39 cellular contexts compared by ENCODE assay signal in the genomic region with DNA sequence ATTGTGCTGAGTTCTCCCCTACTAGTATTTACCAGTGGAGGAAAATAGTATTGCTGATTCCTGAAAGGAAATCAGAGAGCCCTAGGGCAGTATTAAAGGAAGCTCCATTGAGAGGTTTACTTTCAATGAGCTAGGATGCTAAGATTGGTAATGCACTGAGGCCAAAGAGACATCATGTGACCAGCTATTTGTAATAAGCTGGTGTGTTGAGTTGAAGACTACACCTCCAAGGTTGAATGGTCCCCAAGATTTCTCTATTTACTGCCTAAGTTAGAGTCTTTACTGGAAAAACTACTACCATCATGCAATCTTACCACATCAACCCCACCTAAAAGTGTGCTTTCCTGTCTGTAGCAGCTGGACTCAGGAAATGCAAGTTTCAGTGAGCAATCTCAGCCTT.
"Had no signal": no experiment of that assay in that cellular context is flagged by ENCODE, and none has a peak within 500 bp of the region (broad histone marks: within the 10 kb centered on the region; RNA-seq: fewer than 3 reads in every experiment).

No MANE protein-coding gene starts in this region.

- ATAC-seq: activated naive CD4-positive, alpha-beta T cell treated with anti-CD3 and anti-CD28 coated beads, Interleukin-2, amount 50 U/mL, for 72 hours; activated naive CD8-positive, alpha-beta T cell treated with anti-CD3 and anti-CD28 coated beads, Interleukin-2, amount 50 U/mL, for 24 hours; activated T-cell treated with anti-CD3 and anti-CD28 coated beads, Interleukin-2, amount 50 U/mL, for 4 hours; activated T-cell treated with anti-CD3 and anti-CD28 coated beads, Interleukin-2, amount 50 U/mL, for 72 hours; body of pancreas had no signal

- H3K9me3 ChIP-seq: adrenal gland, ascending aorta, body of pancreas, breast epithelium had no signal

- H3K4me1 ChIP-seq: adrenal gland, ascending aorta, body of pancreas, breast epithelium had no signal

- H3K4me3 ChIP-seq: adrenal gland, ascending aorta, body of pancreas, breast epithelium, cardiac muscle cell had no signal

- FAIRE-seq: astrocyte, bronchial epithelial cell had no signal

- DNase-seq: activated effector memory CD4-positive, alpha-beta T cell treated with anti-CD3 and anti-CD28 coated beads, Interleukin-2, amount 50 U/mL, for 16 hours; activated effector memory CD4-positive, alpha-beta T cell treated with Interleukin-2 at 50 U/mL for 16 hours; activated gamma-delta T cell; activated gamma-delta T cell treated with Interleukin-2 at 50 U/mL for 16 hours; activated naive CD4-positive, alpha-beta T cell; activated naive CD4-positive, alpha-beta T cell treated with anti-CD3 and anti-CD28 coated beads for 36 hours; activated naive CD4-positive, alpha-beta T cell treated with anti-CD3 and anti-CD28 coated beads, Interleukin-2, amount 10 ng/mL, durations not matched to agents 7 days and 5 days; activated naive CD4-positive, alpha-beta T cell treated with anti-CD3 and anti-CD28 coated beads, Interleukin-2, amount 50 U/mL, for 16 hours; activated naive CD4-positive, alpha-beta T cell treated with Interleukin-2 at 50 U/mL for 16 hours; activated naive CD8-positive, alpha-beta T cell treated with anti-CD3 and anti-CD28 coated beads for 36 hours; activated naive CD8-positive, alpha-beta T cell treated with anti-CD3 and anti-CD28 coated beads, Interleukin-2, amount 10 ng/mL, durations not matched to agents 7 days and 5 days; activated naive CD8-positive, alpha-beta T cell treated with anti-CD3 and anti-CD28 coated beads, Interleukin-2, amount 50 U/mL, for 24 hours; activated T-cell treated with anti-CD3 and anti-CD28 coated beads for 4 hours; activated T-cell treated with anti-CD3 and anti-CD28 coated beads, Interleukin-2, amount 50 U/mL, for 1 hour; activated T-cell treated with anti-CD3 and anti-CD28 coated beads, Interleukin-2, amount 50 U/mL, for 24 hours; activated T-cell treated with anti-CD3 and anti-CD28 coated beads, Interleukin-2, amount 50 U/mL, for 4 hours; activated T-cell treated with anti-CD3 and anti-CD28 coated beads, Interleukin-2, amount 50 U/mL, for 48 hours; activated T-cell treated with anti-CD3 and anti-CD28 coated beads, Interleukin-2, amount 50 U/mL, for 72 hours; adrenal gland; amniotic stem cell; amygdala; anterior cingulate cortex; aorta; body of pancreas; brain microvascular endothelial cell; caudate nucleus; cerebellar nuclear complex had no signal

- H3K9me3 Mint-ChIP-seq: activated naive CD4-positive, alpha-beta T cell treated with anti-CD3 and anti-CD28 coated beads for 36 hours; activated naive CD4-positive, alpha-beta T cell treated with anti-CD3 and anti-CD28 coated beads, Interleukin-2, amount 10 ng/mL, durations not matched to agents 7 days and 5 days; activated naive CD4-positive, alpha-beta T cell treated with anti-CD3 and anti-CD28 coated beads, Interleukin-2, amount 50 U/mL, for 24 hours; activated naive CD4-positive, alpha-beta T cell treated with anti-CD3 and anti-CD28 coated beads, Interleukin-2, amount 50 U/mL, for 72 hours; activated naive CD8-positive, alpha-beta T cell treated with anti-CD3 and anti-CD28 coated beads for 36 hours; activated naive CD8-positive, alpha-beta T cell treated with anti-CD3 and anti-CD28 coated beads, Interleukin-2, amount 10 ng/mL, durations not matched to agents 7 days and 5 days; activated naive CD8-positive, alpha-beta T cell treated with anti-CD3 and anti-CD28 coated beads, Interleukin-2, amount 50 U/mL, for 24 hours; activated T-cell treated with anti-CD3 and anti-CD28 coated beads, Interleukin-2, amount 50 U/mL, for 24 hours; activated T-cell treated with anti-CD3 and anti-CD28 coated beads, Interleukin-2, amount 50 U/mL, for 4 hours; activated T-cell treated with anti-CD3 and anti-CD28 coated beads, Interleukin-2, amount 50 U/mL, for 72 hours; activated T-helper 1 cell treated with anti-CD3 and anti-CD28 coated beads, Interleukin-12 subunit alpha, Interleukin-12 subunit beta, Interleukin-2, Interleukin-4 antibody, amounts not matched to agents 30 ng/mL and 10 ng/mL and 1 ng/mL, durations not matched to agents 14 hours and 24 hours and 36 hours; activated T-helper 2 cell treated with anti-CD3 and anti-CD28 coated beads, Interferon-gamma antibody, Interleukin-2, Interleukin-4, amounts not matched to agents 10 μg/mL and 5 μg/mL and 100 μg/mL, durations not matched to agents 14 hours and 24 hours and 36 hours; brain; central memory CD8-positive, alpha-beta T cell had no signal

- H3K27me3 Mint-ChIP-seq: activated naive CD4-positive, alpha-beta T cell treated with anti-CD3 and anti-CD28 coated beads, Interleukin-2, amount 10 ng/mL, durations not matched to agents 7 days and 5 days; activated naive CD8-positive, alpha-beta T cell; activated naive CD8-positive, alpha-beta T cell treated with anti-CD3 and anti-CD28 coated beads for 36 hours; activated naive CD8-positive, alpha-beta T cell treated with anti-CD3 and anti-CD28 coated beads, Interleukin-2, amount 50 U/mL, for 24 hours; brain; central memory CD8-positive, alpha-beta T cell had no signal

- H3K27ac ChIP-seq: adrenal gland, ascending aorta, body of pancreas, brain microvascular endothelial cell, breast epithelium, cardiac muscle cell had no signal

- H3K27ac Mint-ChIP-seq: activated naive CD4-positive, alpha-beta T cell treated with anti-CD3 and anti-CD28 coated beads for 36 hours; activated naive CD4-positive, alpha-beta T cell treated with anti-CD3 and anti-CD28 coated beads, Interleukin-2, amount 10 ng/mL, durations not matched to agents 7 days and 5 days; activated naive CD4-positive, alpha-beta T cell treated with anti-CD3 and anti-CD28 coated beads, Interleukin-2, amount 50 U/mL, for 24 hours; activated naive CD4-positive, alpha-beta T cell treated with anti-CD3 and anti-CD28 coated beads, Interleukin-2, amount 50 U/mL, for 72 hours; activated naive CD8-positive, alpha-beta T cell; activated naive CD8-positive, alpha-beta T cell treated with anti-CD3 and anti-CD28 coated beads for 36 hours; activated naive CD8-positive, alpha-beta T cell treated with anti-CD3 and anti-CD28 coated beads, Interleukin-2, amount 10 ng/mL, durations not matched to agents 7 days and 5 days; activated naive CD8-positive, alpha-beta T cell treated with anti-CD3 and anti-CD28 coated beads, Interleukin-2, amount 50 U/mL, for 24 hours; activated T-cell treated with anti-CD3 and anti-CD28 coated beads, Interleukin-2, amount 50 U/mL, for 24 hours; activated T-cell treated with anti-CD3 and anti-CD28 coated beads, Interleukin-2, amount 50 U/mL, for 72 hours; activated T-helper 1 cell treated with anti-CD3 and anti-CD28 coated beads, Interleukin-12 subunit alpha, Interleukin-12 subunit beta, Interleukin-2, Interleukin-4 antibody, amounts not matched to agents 30 ng/mL and 10 ng/mL and 1 ng/mL, durations not matched to agents 14 hours and 24 hours and 36 hours; activated T-helper 2 cell treated with anti-CD3 and anti-CD28 coated beads, Interferon-gamma antibody, Interleukin-2, Interleukin-4, amounts not matched to agents 10 μg/mL and 5 μg/mL and 100 μg/mL, durations not matched to agents 14 hours and 24 hours and 36 hours; brain had no signal

- H3K4me1 Mint-ChIP-seq: activated naive CD4-positive, alpha-beta T cell treated with anti-CD3 and anti-CD28 coated beads, Interleukin-2, amount 10 ng/mL, durations not matched to agents 7 days and 5 days; activated naive CD4-positive, alpha-beta T cell treated with anti-CD3 and anti-CD28 coated beads, Interleukin-2, amount 50 U/mL, for 24 hours; brain had no signal

- H3K36me3 ChIP-seq: adrenal gland, ascending aorta, brain microvascular endothelial cell, breast epithelium, cardiac muscle cell had no signal

- H3K27me3 ChIP-seq: adrenal gland, ascending aorta, body of pancreas, brain microvascular endothelial cell, breast epithelium, cardiac muscle cell had no signal

- H3K4me3 Mint-ChIP-seq: activated naive CD4-positive, alpha-beta T cell treated with anti-CD3 and anti-CD28 coated beads for 36 hours; activated naive CD4-positive, alpha-beta T cell treated with anti-CD3 and anti-CD28 coated beads, Interleukin-2, amount 10 ng/mL, durations not matched to agents 7 days and 5 days; activated naive CD4-positive, alpha-beta T cell treated with anti-CD3 and anti-CD28 coated beads, Interleukin-2, amount 50 U/mL, for 24 hours; activated naive CD8-positive, alpha-beta T cell; activated naive CD8-positive, alpha-beta T cell treated with anti-CD3 and anti-CD28 coated beads for 36 hours; activated naive CD8-positive, alpha-beta T cell treated with anti-CD3 and anti-CD28 coated beads, Interleukin-2, amount 10 ng/mL, durations not matched to agents 7 days and 5 days; activated naive CD8-positive, alpha-beta T cell treated with anti-CD3 and anti-CD28 coated beads, Interleukin-2, amount 50 U/mL, for 24 hours; activated T-cell treated with anti-CD3 and anti-CD28 coated beads, Interleukin-2, amount 50 U/mL, for 24 hours; activated T-cell treated with anti-CD3 and anti-CD28 coated beads, Interleukin-2, amount 50 U/mL, for 4 hours; activated T-cell treated with anti-CD3 and anti-CD28 coated beads, Interleukin-2, amount 50 U/mL, for 72 hours; activated T-helper 1 cell treated with anti-CD3 and anti-CD28 coated beads, Interleukin-12 subunit alpha, Interleukin-12 subunit beta, Interleukin-2, Interleukin-4 antibody, amounts not matched to agents 30 ng/mL and 10 ng/mL and 1 ng/mL, durations not matched to agents 14 hours and 24 hours and 36 hours; brain; central memory CD8-positive, alpha-beta T cell had no signal

- H3K36me3 Mint-ChIP-seq: activated naive CD4-positive, alpha-beta T cell treated with anti-CD3 and anti-CD28 coated beads, Interleukin-2, amount 10 ng/mL, durations not matched to agents 7 days and 5 days; activated naive CD4-positive, alpha-beta T cell treated with anti-CD3 and anti-CD28 coated beads, Interleukin-2, amount 50 U/mL, for 24 hours; activated naive CD4-positive, alpha-beta T cell treated with anti-CD3 and anti-CD28 coated beads, Interleukin-2, amount 50 U/mL, for 72 hours; activated naive CD8-positive, alpha-beta T cell; activated naive CD8-positive, alpha-beta T cell treated with anti-CD3 and anti-CD28 coated beads for 36 hours; activated naive CD8-positive, alpha-beta T cell treated with anti-CD3 and anti-CD28 coated beads, Interleukin-2, amount 10 ng/mL, durations not matched to agents 7 days and 5 days; brain had no signal
